2 cellular contexts compared by ENCODE assay signal in genomic region chr3:42266085-42266484, GRCh38.
TF ChIP-seq lines count a peak whose summit lies in the region.

TSS of gene CCK (minus strand) at chr3:42266185. CDS start at chr3:42263630, 2,555 bp downstream.

TF ChIP-seq in IMR-90, 13 proteins besides CTCF, POLR2A, EP300 and RAD21:
- TF ChIP-seq RCOR1 (IDR thresholded peaks at IDR 0.05; ENCODE audit: insufficient replicate concordance, low read length) (no peak), MAZ (IDR thresholded peaks at IDR 0.05; ENCODE audit: borderline replicate concordance, low read depth, low read length) (no peak), BHLHE40 (IDR thresholded peaks at IDR 0.05; ENCODE audit: low read depth, low read length) (no peak), MXI1 (IDR thresholded peaks at IDR 0.05; ENCODE audit: borderline replicate concordance, low read depth, low read length) (no peak), SMC3 (IDR thresholded peaks at IDR 0.05; ENCODE audit: low read depth, low read length) (no peak), NFE2L2 (IDR thresholded peaks at IDR 0.05; ENCODE audit: low read depth, low read length) (no peak), RFX5 (IDR thresholded peaks at IDR 0.05; ENCODE audit: low read depth, low read length) (no peak)

TF ChIP-seq in H1, 55 proteins besides CTCF, POLR2A, EP300 and RAD21:
- no peak for TF ChIP-seq RFX5 (IDR thresholded peaks at IDR 0.05; ENCODE audit: borderline replicate concordance, low read depth, low read length)
- TF ChIP-seq EGR1 (IDR thresholded peaks at IDR 0.05; ENCODE audit: borderline replicate concordance, low read depth, low read length), result no peak
- TF ChIP-seq SIRT6 (IDR thresholded peaks at IDR 0.05; ENCODE audit: low read length), result no peak
- TF ChIP-seq SIX5 (IDR thresholded peaks at IDR 0.05; ENCODE audit: low read depth, low read length), result no peak
- TF ChIP-seq CTBP2 (IDR thresholded peaks at IDR 0.05; ENCODE audit: borderline replicate concordance, insufficient read depth, insufficient read length, low read length), result no peak
- TF ChIP-seq SRF (IDR thresholded peaks at IDR 0.05; ENCODE audit: low read depth, low read length), result no peak
- no peak for TF ChIP-seq HDAC2 (IDR thresholded peaks at IDR 0.05; ENCODE audit: borderline replicate concordance in 1 of 2, low read depth in 2 of 2, low read length in 2 of 2)
- TF ChIP-seq TEAD4 (IDR thresholded peaks at IDR 0.05; ENCODE audit: low read depth, low read length), result no peak
TF ChIP-seq in H1: peak in this region for 0.
